ENCODE assay signal across 8 cellular contexts in genomic region chr17:42311240-42312034, GRCh38. TPM values are rescaled to one million over a fixed set of nuclear protein-coding genes. Genes with fewer than 3 reads are reported as not detected.
A peak's percentile ranks its signal among the peaks of the same experiment; 100 is the strongest.
DNase-seq lines count a peak whose midpoint lies in the region; ATAC-seq and TF ChIP-seq lines count a peak whose summit lies in the region.

No MANE protein-coding gene starts in this region.

- H3K4me1 ChIP-seq in NT2/D1 (ENCODE audit: insufficient read depth, insufficient read length), result peaks cover 20% of the 10 kb centered on the region
- H3K4me1 ChIP-seq in suprapubic skin, result peaks cover 39% of the 10 kb centered on the region

- TF ChIP-seq CTCF in lower leg skin (IDR thresholded peaks at IDR 0.05), result no peak
- TF ChIP-seq CTCF in suprapubic skin (IDR thresholded peaks at IDR 0.05), result no peak

- H3K36me3 ChIP-seq in H7 (replicated peaks; ENCODE audit: control insufficient read depth, insufficient read depth, low read length) (peaks cover 13% of the 10 kb centered on the region), NT2/D1 (ENCODE audit: insufficient read depth, insufficient read length, low read length) (peaks cover 28% of the 10 kb centered on the region), suprapubic skin (peaks cover 80% of the 10 kb centered on the region)

- peak overlapping the region; percentile 20 for H3K4me3 Mint-ChIP-seq in dendritic cell treated with granulocyte-macrophage colony-stimulating factor and Interleukin-4, amounts not matched to agents 40 ng/mL and 50 ng/mL, for 4 days

- H3K27me3 ChIP-seq in H7 (ENCODE audit: control insufficient read depth, insufficient read depth, low read length) (no peaks in the 10 kb centered on the region), NT2/D1 (ENCODE audit: insufficient read depth, insufficient read length) (no peaks in the 10 kb centered on the region), suprapubic skin (no peaks in the 10 kb centered on the region)

- H3K4me3 ChIP-seq in H7 (ENCODE audit: insufficient read depth, low read depth, low read length) (no peak overlapping the region), NT2/D1 (ENCODE audit: insufficient read length, low read depth) (no peak overlapping the region), lower leg skin (ENCODE audit: low read depth, poor library complexity, severe bottlenecking) (no peak overlapping the region), suprapubic skin (no peak overlapping the region)

- no peak for ATAC-seq in HG03039 (IDR thresholded peaks at IDR 0.05; ENCODE audit: unreplicated experiment)

- H3K9ac ChIP-seq in NT2/D1 (ENCODE audit: insufficient read length, low read depth), result peak overlapping the region; percentile 46

- intact Hi-C loops in dendritic cell treated with granulocyte-macrophage colony-stimulating factor and Interleukin-4, amounts not matched to agents 40 ng/mL and 50 ng/mL, for 4 days (cut with micrococcal nuclease), result no loop called here
- intact Hi-C loops in lower leg skin (cut with DNase I; ENCODE audit: low total_unique reads), result no loop called here

- H3K27ac Mint-ChIP-seq in dendritic cell treated with granulocyte-macrophage colony-stimulating factor and Interleukin-4, amounts not matched to agents 40 ng/mL and 50 ng/mL, for 4 days, result peak overlapping the region; percentile 55

- peak overlapping the region; percentile 81 for H3K27ac ChIP-seq in suprapubic skin

- H3K9me3 Mint-ChIP-seq in dendritic cell treated with granulocyte-macrophage colony-stimulating factor and Interleukin-4, amounts not matched to agents 40 ng/mL and 50 ng/mL, for 4 days, result no peaks in the 10 kb centered on the region

- no peak for TF ChIP-seq POLR2A in lower leg skin (IDR thresholded peaks at IDR 0.05)
- no peak for TF ChIP-seq POLR2A in suprapubic skin (IDR thresholded peaks at IDR 0.05)

- 51 to 65% methylated on average over 19 of the region's 19 CpGs for WGBS in lower leg skin, 2 donors
- 55% methylated on average over 19 of the region's 19 CpGs for WGBS in suprapubic skin

- peaks cover 93% of the 10 kb centered on the region for H3K36me3 Mint-ChIP-seq in dendritic cell treated with granulocyte-macrophage colony-stimulating factor and Interleukin-4, amounts not matched to agents 40 ng/mL and 50 ng/mL, for 4 days (ENCODE audit: low read depth)

- DNase-seq in H7 (peak; percentile 80), NT2/D1 (ENCODE audit: low read depth, low spot score) (no peak), lower leg skin (ENCODE audit: low spot score in 2 of 2) (peak; percentile 91 to 96), suprapubic skin (ENCODE audit: low spot score in 2 of 2) (peak; percentile 93 to 94), NCI-H345 (lab: John Stamatoyannopoulos, UW) (no peak), cortex of kidney (lab: John Stamatoyannopoulos, UW) (no peak)

- H3K9me3 ChIP-seq in NT2/D1 (ENCODE audit: insufficient read depth, low read length) (no peaks in the 10 kb centered on the region), suprapubic skin (no peaks in the 10 kb centered on the region)

- no peaks in the 10 kb centered on the region for H3K27me3 Mint-ChIP-seq in dendritic cell treated with granulocyte-macrophage colony-stimulating factor and Interleukin-4, amounts not matched to agents 40 ng/mL and 50 ng/mL, for 4 days

- no peak for TF ChIP-seq EP300 in suprapubic skin (IDR thresholded peaks at IDR 0.05)

- H3K4me1 Mint-ChIP-seq in dendritic cell treated with granulocyte-macrophage colony-stimulating factor and Interleukin-4, amounts not matched to agents 40 ng/mL and 50 ng/mL, for 4 days (ENCODE audit: low read depth), result peaks cover 79% of the 10 kb centered on the region

RNA-seq across cellular contexts. Expression of gene STAT5A, which starts 23.1 kb away (rescaled TPM):
- 9.4 and 13.2 TPM in 2 replicates for total RNA-seq in H7 (2014; rRNA removed; shearing (Covaris generic))
- 10 to 100 TPM; 25.1 to 60.9 (median 48.0) TPM for total RNA-seq in lower leg skin
- 10 to 100 TPM; 32.1 to 56.0 (median 45.6) TPM for total RNA-seq in suprapubic skin

RNA-seq across cellular contexts. Expression of gene STAT5B, which starts 35.2 kb away (rescaled TPM):
- 30.7 and 41.3 TPM in 2 replicates for total RNA-seq in H7 (2014; rRNA removed; shearing (Covaris generic))
- 10 to 100 TPM; 40.2 to 72.4 (median 50.5) TPM for total RNA-seq in lower leg skin
- 100 to 1,000 TPM in 1 of 4 donors, 10 to 100 TPM in 3; 52.7 to 105 (median 57.6) TPM for total RNA-seq in suprapubic skin

Comparison
In these comparisons a context has a peak if more than half of its experiments do, and no peak if none do; other contexts are left out.
1. DNase-seq: peak in H7 (single experiment), lower leg skin (2 of 2) and suprapubic skin (2 of 2); none in NT2/D1 (single experiment), NCI-H345 (single experiment) and cortex of kidney (single experiment).